Comparison of ENCODE assay signal across 10 cellular contexts in the genomic region with DNA sequence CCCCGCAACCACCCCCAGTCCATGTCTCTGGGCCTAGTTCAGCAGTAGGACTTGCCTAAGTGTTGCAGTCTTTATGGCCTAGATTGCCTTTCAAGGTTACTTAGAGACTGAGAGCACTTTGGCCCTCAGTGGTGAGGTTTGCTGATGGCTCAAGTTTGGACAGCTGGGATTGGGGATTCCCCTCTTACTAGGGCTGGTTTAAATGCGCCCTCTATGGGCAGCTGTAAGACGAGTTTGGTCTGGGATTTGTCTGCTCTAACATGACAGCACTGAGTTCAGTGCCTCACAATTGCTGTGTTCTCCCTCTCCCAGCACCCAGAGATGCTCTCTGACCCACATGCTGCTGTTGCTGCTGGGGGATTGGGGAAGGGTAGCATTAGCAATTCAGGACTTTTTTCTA. TPM values are rescaled to one million over a fixed set of nuclear protein-coding genes. Genes with fewer than 3 reads are reported as not detected.
A peak's percentile ranks its signal among the peaks of the same experiment; 100 is the strongest.
DNase-seq lines count a peak whose midpoint lies in the region; ATAC-seq and TF ChIP-seq lines count a peak whose summit lies in the region.
"Had no signal": no experiment of that assay in that cellular context is flagged by ENCODE, and none has a peak within 500 bp of the region (broad histone marks: within the 10 kb centered on the region; RNA-seq: fewer than 3 reads in every experiment).

No MANE protein-coding gene starts in this region.

- ATAC-seq in GM18511 (IDR thresholded peaks at IDR 0.05; ENCODE audit: unreplicated experiment) (peak; percentile 91), GM21381 (IDR thresholded peaks at IDR 0.05; ENCODE audit: unreplicated experiment) (no peak), aorta (ENCODE audit: low FRiP score) (no peak)
- ATAC-seq in activated T-cell treated with anti-CD3 and anti-CD28 coated beads, Interleukin-2, amount 50 U/mL, for 4 hours, result no peak

- no TSS peak for BruUV-seq in A673 (replicated peaks; lab: Mats Ljungman, UMichigan)

- POLR2A ChIA-PET in A673 (lab: Charles Lee; ENCODE audit: low non-redundant PET), result no interaction called here

- H3K9me3 ChIP-seq in A673 (ENCODE audit: low read depth, low read length, poor library complexity, severe bottlenecking), result no peaks in the 10 kb centered on the region
- no peaks in the 10 kb centered on the region for H3K9me3 ChIP-seq in effector memory CD4-positive, alpha-beta T cell (ENCODE audit: control insufficient read depth, low read length)
- H3K9me3 ChIP-seq in aorta (ENCODE audit: control insufficient read depth, low read length), result no peaks in the 10 kb centered on the region

- peaks cover 2% of the 10 kb centered on the region for H3K27me3 Mint-ChIP-seq in activated T-cell treated with anti-CD3 and anti-CD28 coated beads, Interleukin-2, amount 50 U/mL, for 4 hours (ENCODE audit: low read depth)

- CTCF ChIA-PET in A673 (lab: Charles Lee), result no interaction called here

- TF ChIP-seq POLR2A in erythroblast (IDR thresholded peaks at IDR 0.05; ENCODE audit: low read length), result no peak

- intact Hi-C loops in A673 (cut with micrococcal nuclease; ENCODE audit: unreplicated experiment) (no loop called here), aorta (cut with DNase I) (no loop called here)

- H3K36me3 ChIP-seq in A673 (ENCODE audit: insufficient read depth, low read length, poor library complexity, severe bottlenecking) (no peaks in the 10 kb centered on the region), aorta (ENCODE audit: control insufficient read depth in 1 of 2, insufficient read depth in 2 of 2, low read length in 1 of 2) (no peaks in the 10 kb centered on the region)
- no peaks in the 10 kb centered on the region for H3K36me3 ChIP-seq in effector memory CD4-positive, alpha-beta T cell (ENCODE audit: control insufficient read depth, insufficient read depth, low read length)

- no peak overlapping the region for H3K27ac ChIP-seq in A673 (ENCODE audit: low read depth, low read length, poor library complexity, severe bottlenecking)
- no peak overlapping the region for H3K27ac ChIP-seq in effector memory CD4-positive, alpha-beta T cell (ENCODE audit: insufficient read depth, low read length, poor library complexity, severe bottlenecking)
- H3K27ac ChIP-seq in aorta (ENCODE audit: low read depth in 1 of 2, low read length in 2 of 2), result no peak overlapping the region

- H3K36me3 Mint-ChIP-seq in activated T-cell treated with anti-CD3 and anti-CD28 coated beads, Interleukin-2, amount 50 U/mL, for 4 hours (ENCODE audit: insufficient read depth), result no peaks in the 10 kb centered on the region

- H3K4me1 Mint-ChIP-seq in activated T-cell treated with anti-CD3 and anti-CD28 coated beads, Interleukin-2, amount 50 U/mL, for 4 hours (ENCODE audit: low read depth), result no peaks in the 10 kb centered on the region

- H3K4me1 ChIP-seq in A673 (ENCODE audit: insufficient read depth, low read length, poor library complexity, severe bottlenecking) (no peaks in the 10 kb centered on the region), aorta (ENCODE audit: control insufficient read depth in 1 of 2, insufficient read depth in 2 of 2, low read length in 2 of 2) (no peaks in the 10 kb centered on the region)
- H3K4me1 ChIP-seq in effector memory CD4-positive, alpha-beta T cell (ENCODE audit: control insufficient read depth, insufficient read depth, low read length, poor library complexity, severe bottlenecking), result no peaks in the 10 kb centered on the region

- TF ChIP-seq CTCF in A673 (conservative IDR thresholded peaks at IDR 0.05; ENCODE audit: low read depth, low read length), result peak; percentile 56

- DNase-seq in A673 (ENCODE audit: low spot score) (peak; percentile 29), LHCN-M2 (ENCODE audit: low read depth) (peak; percentile 16), erythroblast (lab: John Stamatoyannopoulos, UW) (peak; percentile 2 to 9), aorta (no peak)
- DNase-seq in effector memory CD4-positive, alpha-beta T cell, result no peak
- DNase-seq in activated T-cell treated with anti-CD3 and anti-CD28 coated beads, Interleukin-2, amount 50 U/mL, for 4 hours, result no peak
- DNase-seq: activated CD4-positive, alpha-beta T cell treated with anti-CD3 and anti-CD28 coated beads for 4 hours; midbrain had no signal

- no peaks in the 10 kb centered on the region for H3K9me3 Mint-ChIP-seq in activated T-cell treated with anti-CD3 and anti-CD28 coated beads, Interleukin-2, amount 50 U/mL, for 4 hours

- H3K27me3 ChIP-seq in A673 (replicated peaks; ENCODE audit: insufficient read depth, low read depth, low read length, poor library complexity), result peaks cover 3% of the 10 kb centered on the region
- no peaks in the 10 kb centered on the region for H3K27me3 ChIP-seq in effector memory CD4-positive, alpha-beta T cell (replicated peaks; ENCODE audit: control insufficient read depth, insufficient read depth, low read length, poor library complexity, severe bottlenecking)
- no peaks in the 10 kb centered on the region for H3K27me3 ChIP-seq in aorta (ENCODE audit: control insufficient read depth in 1 of 2, insufficient read depth in 2 of 2, low read length in 1 of 2)

- no peak overlapping the region for H3K4me3 Mint-ChIP-seq in activated T-cell treated with anti-CD3 and anti-CD28 coated beads, Interleukin-2, amount 50 U/mL, for 4 hours

- WGBS in aorta, 2 donors, result 44 to 48% methylated on average over 3 of the region's 3 CpGs

- H3K4me3 ChIP-seq in A673 (ENCODE audit: low read depth, low read length, poor library complexity, severe bottlenecking) (no peak overlapping the region), aorta (ENCODE audit: low read length in 2 of 2) (no peak overlapping the region)
- H3K4me3 ChIP-seq in effector memory CD4-positive, alpha-beta T cell (ENCODE audit: insufficient read depth, low read depth, low read length, poor library complexity, severe bottlenecking), result no peak overlapping the region

RNA-seq across cellular contexts. Expression of gene DACH2, which starts 23.1 kb away (rescaled TPM):
- total RNA-seq in A673 (2021), result not detected in 2 replicates
- total RNA-seq in LHCN-M2 (2014; rRNA removed), result not detected in 2 replicates
- polyA plus RNA-seq in LHCN-M2 (2012), result not detected
- not detected for total RNA-seq in activated T-cell treated with anti-CD3 and anti-CD28 coated beads, Interleukin-2, amount 50 U/mL, for 4 hours
- total RNA-seq in aorta, result under 1 TPM in 1 of 2 donors, not detected in 1; 0.13 TPM
- polyA plus RNA-seq in aorta, result not detected

Comparison
In these comparisons a context has a peak if more than half of its experiments do, and no peak if none do; other contexts are left out.
1. DNase-seq: peak in A673 (single experiment), LHCN-M2 (single experiment) and erythroblast (2 of 2); none in effector memory CD4-positive, alpha-beta T cell (0 of 3), activated T-cell treated with anti-CD3 and anti-CD28 coated beads, Interleukin-2, amount 50 U/mL, for 4 hours (single experiment) and aorta (0 of 2).